Comparison of ENCODE assay signal across 10 cellular contexts in the genomic region with DNA sequence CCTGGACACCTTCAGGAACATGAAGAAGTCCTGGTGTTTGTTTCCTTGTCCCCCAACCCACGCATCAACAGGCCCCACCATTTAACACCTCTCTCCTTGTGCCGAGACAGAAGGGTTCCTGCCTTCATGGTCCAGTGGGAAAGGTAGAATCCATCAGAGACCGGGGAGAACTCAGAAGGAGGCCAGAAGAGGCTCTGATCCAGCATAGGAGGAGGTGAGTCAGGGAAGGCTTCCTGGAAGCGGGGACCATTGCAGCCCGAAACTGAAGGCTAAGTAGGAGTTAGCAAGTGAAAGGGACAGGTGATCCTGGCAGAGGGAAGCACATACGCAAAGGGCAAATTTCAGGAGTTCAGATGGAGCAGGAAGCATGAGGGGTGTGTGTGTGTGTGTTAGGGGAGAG. TPM values are rescaled to one million over a fixed set of nuclear protein-coding genes. Genes with fewer than 3 reads are reported as not detected.
A peak's percentile ranks its signal among the peaks of the same experiment; 100 is the strongest.
DNase-seq lines count a peak whose midpoint lies in the region; ATAC-seq and TF ChIP-seq lines count a peak whose summit lies in the region.
"Had no signal": no experiment of that assay in that cellular context is flagged by ENCODE, and none has a peak within 500 bp of the region (broad histone marks: within the 10 kb centered on the region; RNA-seq: fewer than 3 reads in every experiment).

No MANE protein-coding gene starts in this region.

- peak overlapping the region; percentile 89 for H3K4me3 Mint-ChIP-seq in stimulated activated naive CD8-positive, alpha-beta T cell treated with anti-CD3 and anti-CD28 coated beads, Interleukin-15, Interleukin-2, amounts not matched to agents 100 ng/mL and 50 ng/mL, for 24 hours
- peak overlapping the region; percentile 5; the same call in 1 of the 2 replicates for H3K4me3 Mint-ChIP-seq in WTC11

- H3K27me3 Mint-ChIP-seq in stimulated activated naive CD8-positive, alpha-beta T cell treated with anti-CD3 and anti-CD28 coated beads, Interleukin-15, Interleukin-2, amounts not matched to agents 100 ng/mL and 50 ng/mL, for 24 hours = no peaks in the 10 kb centered on the region
- H3K27me3 Mint-ChIP-seq in WTC11 (ENCODE audit: low read depth) = peaks cover 10% of the 10 kb centered on the region

- H3K27ac ChIP-seq in liver (ENCODE audit: low read depth in 1 of 2, low read length in 2 of 2) = peak overlapping the region; percentile 1 to 46

- H3K4me3 ChIP-seq in liver (ENCODE audit: low read depth in 1 of 3, low read length in 3 of 3) = no peak overlapping the region

- peak overlapping the region in 1 of 2 donors; percentile 20 for H3K9ac ChIP-seq in liver (ENCODE audit: low read depth in 1 of 2, low read length in 2 of 2)

- no peaks in the 10 kb centered on the region for H3K9me3 ChIP-seq in liver (ENCODE audit: control insufficient read depth in 4 of 4, low read length in 3 of 4)

- no peak for TF ChIP-seq RAD21 in liver (IDR thresholded peaks at IDR 0.05)

- H3K27ac Mint-ChIP-seq in stimulated activated naive CD8-positive, alpha-beta T cell treated with anti-CD3 and anti-CD28 coated beads, Interleukin-15, Interleukin-2, amounts not matched to agents 100 ng/mL and 50 ng/mL, for 24 hours = peak overlapping the region; percentile 88
- H3K27ac Mint-ChIP-seq in WTC11 = peak overlapping the region; percentile 1; the same call in 1 of the 2 replicates

- no peaks in the 10 kb centered on the region for H3K9me3 Mint-ChIP-seq in stimulated activated naive CD8-positive, alpha-beta T cell treated with anti-CD3 and anti-CD28 coated beads, Interleukin-15, Interleukin-2, amounts not matched to agents 100 ng/mL and 50 ng/mL, for 24 hours
- no peaks in the 10 kb centered on the region for H3K9me3 Mint-ChIP-seq in WTC11

- no peak for TF ChIP-seq CTCF in WTC11 (IDR thresholded peaks at IDR 0.05)
- no peak for TF ChIP-seq CTCF in liver (IDR thresholded peaks at IDR 0.05; ENCODE audit: low read depth, low read length, missing input control)

- DNase-seq in stimulated activated naive CD8-positive, alpha-beta T cell treated with anti-CD3 and anti-CD28 coated beads, Interleukin-15, Interleukin-2, amounts not matched to agents 100 U/mL and 50 U/mL, for 24 hours = no peak
- DNase-seq in WTC11 (ENCODE audit: low spot score) = no peak
- no peak for DNase-seq in DMS79 (lab: John Stamatoyannopoulos, UW)
- no peak for DNase-seq in epidermal melanocyte (ENCODE audit: insufficient read length, low spot score)
- DNase-seq: NCI-H1417 treated with DMSO at 0.1 percent for 48 hours, NCI-H82 had no signal

- POLR2A ChIA-PET in WTC11 (lab: Charles Lee) = no interaction called here

- H3K27me3 ChIP-seq in liver (ENCODE audit: control insufficient read depth in 4 of 4, insufficient read depth in 4 of 4, low read length in 3 of 4) = no peaks in the 10 kb centered on the region

- H3K4me1 ChIP-seq in liver (ENCODE audit: control insufficient read depth in 4 of 4, insufficient read depth in 4 of 4, low read length in 3 of 4) = peaks cover 7 to 29% (median 18%) of the 10 kb centered on the region in 4 donors

- H3K36me3 Mint-ChIP-seq in stimulated activated naive CD8-positive, alpha-beta T cell treated with anti-CD3 and anti-CD28 coated beads, Interleukin-15, Interleukin-2, amounts not matched to agents 100 ng/mL and 50 ng/mL, for 24 hours (ENCODE audit: low read depth) = peaks cover 13% of the 10 kb centered on the region
- H3K36me3 Mint-ChIP-seq in WTC11 = no peaks in the 10 kb centered on the region; the same call in 1 of the 2 replicates

- CTCF ChIA-PET in WTC11 (lab: Charles Lee) = no interaction called here

- no peaks in the 10 kb centered on the region for H3K36me3 ChIP-seq in liver (ENCODE audit: control insufficient read depth in 4 of 4, insufficient read depth in 3 of 4, low read depth in 1 of 4, low read length in 3 of 4)

- 85% methylated on average over 6 of the region's 6 CpGs for WGBS in liver

- no peak for ATAC-seq in stimulated activated naive CD8-positive, alpha-beta T cell treated with anti-CD3 and anti-CD28 coated beads, Interleukin-15, Interleukin-2, amounts not matched to agents 100 U/mL and 50 U/mL, for 24 hours
- no peak for ATAC-seq in WTC11
- ATAC-seq in HG03378 (IDR thresholded peaks at IDR 0.05; ENCODE audit: unreplicated experiment) = no peak
- no peak for ATAC-seq in HG03135 (IDR thresholded peaks at IDR 0.05; ENCODE audit: unreplicated experiment)

- H3K4me1 Mint-ChIP-seq in stimulated activated naive CD8-positive, alpha-beta T cell treated with anti-CD3 and anti-CD28 coated beads, Interleukin-15, Interleukin-2, amounts not matched to agents 100 ng/mL and 50 ng/mL, for 24 hours (ENCODE audit: low read depth) = peaks cover 48% of the 10 kb centered on the region
- peaks cover 31% of the 10 kb centered on the region for H3K4me1 Mint-ChIP-seq in WTC11

TF ChIP-seq in WTC11, 78 proteins besides CTCF, POLR2A, EP300 and RAD21 (continues in another document):
- TF ChIP-seq ESRRA (CRISPR knock-in tag; IDR thresholded peaks at IDR 0.05; ENCODE audit: borderline replicate concordance) = no peak
- TF ChIP-seq, protein P1, sequence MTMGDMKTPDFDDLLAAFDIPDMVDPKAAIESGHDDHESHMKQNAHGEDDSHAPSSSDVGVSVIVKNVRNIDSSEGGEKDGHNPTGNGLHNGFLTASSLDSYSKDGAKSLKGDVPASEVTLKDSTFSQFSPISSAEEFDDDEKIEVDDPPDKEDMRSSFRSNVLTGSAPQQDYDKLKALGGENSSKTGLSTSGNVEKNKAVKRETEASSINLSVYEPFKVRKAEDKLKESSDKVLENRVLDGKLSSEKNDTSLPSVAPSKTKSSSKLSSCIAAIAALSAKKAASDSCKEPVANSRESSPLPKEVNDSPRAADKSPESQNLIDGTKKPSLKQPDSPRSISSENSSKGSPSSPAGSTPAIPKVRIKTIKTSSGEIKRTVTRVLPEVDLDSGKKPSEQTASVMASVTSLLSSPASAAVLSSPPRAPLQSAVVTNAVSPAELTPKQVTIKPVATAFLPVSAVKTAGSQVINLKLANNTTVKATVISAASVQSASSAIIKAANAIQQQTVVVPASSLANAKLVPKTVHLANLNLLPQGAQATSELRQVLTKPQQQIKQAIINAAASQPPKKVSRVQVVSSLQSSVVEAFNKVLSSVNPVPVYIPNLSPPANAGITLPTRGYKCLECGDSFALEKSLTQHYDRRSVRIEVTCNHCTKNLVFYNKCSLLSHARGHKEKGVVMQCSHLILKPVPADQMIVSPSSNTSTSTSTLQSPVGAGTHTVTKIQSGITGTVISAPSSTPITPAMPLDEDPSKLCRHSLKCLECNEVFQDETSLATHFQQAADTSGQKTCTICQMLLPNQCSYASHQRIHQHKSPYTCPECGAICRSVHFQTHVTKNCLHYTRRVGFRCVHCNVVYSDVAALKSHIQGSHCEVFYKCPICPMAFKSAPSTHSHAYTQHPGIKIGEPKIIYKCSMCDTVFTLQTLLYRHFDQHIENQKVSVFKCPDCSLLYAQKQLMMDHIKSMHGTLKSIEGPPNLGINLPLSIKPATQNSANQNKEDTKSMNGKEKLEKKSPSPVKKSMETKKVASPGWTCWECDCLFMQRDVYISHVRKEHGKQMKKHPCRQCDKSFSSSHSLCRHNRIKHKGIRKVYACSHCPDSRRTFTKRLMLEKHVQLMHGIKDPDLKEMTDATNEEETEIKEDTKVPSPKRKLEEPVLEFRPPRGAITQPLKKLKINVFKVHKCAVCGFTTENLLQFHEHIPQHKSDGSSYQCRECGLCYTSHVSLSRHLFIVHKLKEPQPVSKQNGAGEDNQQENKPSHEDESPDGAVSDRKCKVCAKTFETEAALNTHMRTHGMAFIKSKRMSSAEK (CRISPR knock-in tag; IDR thresholded peaks at IDR 0.05; ENCODE audit: borderline replicate concordance) = no peak

TF ChIP-seq in liver, 16 proteins besides CTCF, POLR2A, EP300 and RAD21:
- TF ChIP-seq GABPA (IDR thresholded peaks at IDR 0.05 in 1 of 2, conservative IDR thresholded peaks at IDR 0.05 in 1 of 2) (no peak), NR2F2 (IDR thresholded peaks at IDR 0.05) (no peak), ZBTB33 (IDR thresholded peaks at IDR 0.05) (no peak), EGR1 (IDR thresholded peaks at IDR 0.05; ENCODE audit: low read depth in 2 of 2) (no peak), YY1 (IDR thresholded peaks at IDR 0.05) (no peak), SP1 (IDR thresholded peaks at IDR 0.05) (no peak), FOXA1 (IDR thresholded peaks at IDR 0.05) (no peak), HNF4G (IDR thresholded peaks at IDR 0.05) (no peak), JUND (IDR thresholded peaks at IDR 0.05) (no peak)
TF ChIP-seq in liver: peak in this region for 0.

RNA-seq across cellular contexts. Expression of gene ICAM3, which starts 0.5 kb away (rescaled TPM):
- total RNA-seq in WTC11 (2021) (18.7 to 21.3 TPM (median 21.3 TPM) in 3 replicates), liver (10 to 100 TPM; 15.9 to 18.1 TPM)
- polyA plus RNA-seq in liver = 10 to 100 TPM; 24.0 to 62.8 TPM

RNA-seq across cellular contexts. Expression of gene RAVER1, which starts 5.6 kb away (rescaled TPM):
- total RNA-seq in WTC11 (2021) (85.8 to 87.4 TPM (median 86.9 TPM) in 3 replicates), liver (10 to 100 TPM in 1 of 2 donors, 1 to 10 TPM in 1; 6.4 to 13.6 TPM)
- polyA plus RNA-seq in liver = 1 to 10 TPM; 2.1 to 5.9 TPM

RNA-seq across cellular contexts. Expression of gene FDX2, which starts 23.1 kb away (rescaled TPM):
- 26.2 to 27.0 TPM (median 26.6 TPM) in 3 replicates for total RNA-seq in WTC11 (2021)
- 1 to 10 TPM; 5.8 to 5.9 TPM for total RNA-seq in liver
- polyA plus RNA-seq in liver = 10 to 100 TPM; 14.1 to 18.7 TPM

RNA-seq across cellular contexts. Expression of gene ZGLP1, which starts 29.3 kb away (rescaled TPM):
- total RNA-seq in WTC11 (2021) (5.9 to 8.9 TPM (median 7.7 TPM) in 3 replicates), liver (under 1 TPM; 0.61 to 0.75 TPM)
- 1 to 10 TPM in 1 of 2 donors, under 1 TPM in 1; 0.89 to 1.2 TPM for polyA plus RNA-seq in liver

RNA-seq across cellular contexts. Expression of gene TYK2, which starts 41.4 kb away (rescaled TPM):
- total RNA-seq in WTC11 (2021) (63.8 to 66.4 TPM (median 65.1 TPM) in 3 replicates), liver (10 to 100 TPM; 59.2 to 60.0 TPM)
- polyA plus RNA-seq in liver = 10 to 100 TPM; 47.9 to 63.1 TPM
